ENCODE assay signal across 26 cellular contexts in the genomic region with DNA sequence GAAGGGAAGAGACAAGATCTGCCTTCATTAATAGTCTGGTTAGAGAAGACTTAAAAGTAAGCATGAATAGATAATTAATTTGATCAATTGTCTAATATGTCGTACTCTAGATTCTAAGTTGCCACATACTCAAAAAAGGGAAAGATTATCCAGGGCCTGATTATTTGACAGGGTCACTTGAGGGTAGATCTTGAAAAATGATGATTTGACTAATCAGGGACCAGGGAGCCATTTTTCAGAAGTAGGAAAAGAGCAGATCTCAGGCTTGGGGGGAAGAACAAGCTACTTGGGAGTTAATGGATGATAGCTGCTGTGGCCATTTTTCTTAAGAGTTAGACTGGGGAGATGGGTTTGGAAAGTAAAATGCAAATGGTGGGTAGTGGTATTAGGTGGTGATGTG. TPM values are rescaled to one million over a fixed set of nuclear protein-coding genes. Genes with fewer than 3 reads are reported as not detected.
DNase-seq lines count a peak whose midpoint lies in the region; ATAC-seq, FAIRE-seq and TF ChIP-seq lines count a peak whose summit lies in the region.
"Had no signal": no experiment of that assay in that cellular context is flagged by ENCODE, and none has a peak within 500 bp of the region (broad histone marks: within the 10 kb centered on the region; RNA-seq: fewer than 3 reads in every experiment).

No MANE protein-coding gene starts in this region.

- 96% methylated on average over 1 of the region's 1 CpG for WGBS in HepG2 (ENCODE audit: low lambda C conversion rate)
- 100% methylated on average over 1 of the region's 1 CpG for WGBS in right lobe of liver (ENCODE audit: insufficient coverage, low coverage, low lambda C conversion rate, missing lambda C conversion rate)

- TF ChIP-seq CTCF in HepG2 (CRISPR knock-in tag; IDR thresholded peaks at IDR 0.05) (no peak), right lobe of liver (IDR thresholded peaks at IDR 0.05) (no peak), astrocyte (IDR thresholded peaks at IDR 0.05; ENCODE audit: insufficient read depth, low read depth, low read length) (no peak), nephron (IDR thresholded peaks at IDR 0.05; ENCODE audit: unreplicated experiment in 3 of 3) (no peak), GM10248 (IDR thresholded peaks at IDR 0.05; ENCODE audit: control extremely low read depth, extremely low read depth, low read depth, missing control alignments) (no peak), vagina (IDR thresholded peaks at IDR 0.05) (no peak)

- H3K36me3 Mint-ChIP-seq in astrocyte (ENCODE audit: low read depth, unreplicated experiment), result peaks cover 25% of the 10 kb centered on the region
- peaks cover 54% of the 10 kb centered on the region for H3K36me3 Mint-ChIP-seq in nephron (ENCODE audit: low read depth)

- H3K4me2 ChIP-seq in HepG2 (ENCODE audit: low read depth, low read length) (no peak overlapping the region), astrocyte (ENCODE audit: low read length) (no peak overlapping the region)

- H3K27ac ChIP-seq in HepG2 (ENCODE audit: extremely low read length, insufficient read depth, low read length) (no peak overlapping the region), right lobe of liver (no peak overlapping the region), astrocyte (ENCODE audit: low read depth, low read length) (no peak overlapping the region), vagina (no peak overlapping the region)
- H3K27ac ChIP-seq: cardiac muscle cell, neutrophil, SK-N-MC had no signal

- H3K27me3 Mint-ChIP-seq in astrocyte (ENCODE audit: low read depth, unreplicated experiment) (no peaks in the 10 kb centered on the region), nephron (ENCODE audit: low read depth) (no peaks in the 10 kb centered on the region)
- H3K27me3 Mint-ChIP-seq: dendritic cell treated with granulocyte-macrophage colony-stimulating factor and Interleukin-4, amounts not matched to agents 40 ng/mL and 50 ng/mL, for 4 days had no signal

- POLR2A ChIA-PET in HepG2 (lab: Yijun Ruan, JAX) (interaction anchor here (1.0 to 1.3 kb wide), 4 partner anchors 9 to 22 kb away, joined by 3 to 5 read pairs (median 3); a partner anchor contains a TSS), GM10248 (lab: Yijun Ruan, JAX) (interaction anchor here (0.6 to 1.1 kb wide), 3 partner anchors 18 to 167 kb away, joined by 3 read pairs; no protein-coding TSS in a partner anchor)

- ATAC-seq in HepG2 (no peak), right lobe of liver (no peak)

- intact Hi-C loops in HepG2 (cut with micrococcal nuclease; ENCODE audit: unreplicated experiment) (no loop called here), right lobe of liver (cut with DNase I) (loop anchor here (5.0 to 10.0 kb wide), 2 partner anchors 45 to 47 kb away; no protein-coding TSS in a partner anchor), vagina (cut with DNase I) (no loop called here)

- H3K36me3 ChIP-seq in HepG2 (replicated peaks in 1 of 2; ENCODE audit: control insufficient read depth in 1 of 2, insufficient read depth in 2 of 2, low read length in 2 of 2) (peaks cover 19 to 58% of the 10 kb centered on the region in 2 experiments), right lobe of liver (peaks cover 0 to 40% (median 13%) of the 10 kb centered on the region in 4 donors), astrocyte (ENCODE audit: insufficient read depth, low read length) (peaks cover 49% of the 10 kb centered on the region), vagina (peaks cover 3 to 34% of the 10 kb centered on the region in 2 donors)

- H3K9me3 ChIP-seq in HepG2 (ENCODE audit: low read length) (no peaks in the 10 kb centered on the region), right lobe of liver (no peaks in the 10 kb centered on the region), astrocyte (ENCODE audit: insufficient read depth, low read depth, low read length) (no peaks in the 10 kb centered on the region), vagina (no peaks in the 10 kb centered on the region)
- H3K9me3 ChIP-seq: neutrophil had no signal

- H3K9ac ChIP-seq in HepG2 (ENCODE audit: insufficient read depth, low read depth, low read length) (no peak overlapping the region), astrocyte (ENCODE audit: low read length) (no peak overlapping the region)

- DNase-seq in HepG2 (ENCODE audit: low spot score) (no peak), right lobe of liver (no peak), astrocyte (ENCODE audit: low read depth) (no peak), NOMO-1 (lab: John Stamatoyannopoulos, UW; ENCODE audit: unreplicated experiment in 2 of 2) (no peak), GM10248 (ENCODE audit: extremely low spot score) (no peak), vagina (ENCODE audit: extremely low spot score in 2 of 2) (no peak)
- DNase-seq: activated CD4-positive, alpha-beta T cell treated with anti-CD3 and anti-CD28 coated beads, Interleukin-2, amount 50 U/mL, for 1 hour; activated gamma-delta T cell treated with Interleukin-2 at 50 U/mL for 16 hours; DMS 273 treated with DMSO at 0.1 percent for 48 hours; HCEC 1CT; NCI-H1105; NCI-H2081; NCI-H345; NCI-H748 treated with DMSO at 0.1 percent for 48 hours; RPMI8226; substantia nigra; T-helper 2 cell had no signal

- no peaks in the 10 kb centered on the region for H3K27me3 ChIP-seq in HepG2 (ENCODE audit: control insufficient read depth in 1 of 2, insufficient read depth in 2 of 2, low read length in 2 of 2)
- H3K27me3 ChIP-seq in right lobe of liver, result no peaks in the 10 kb centered on the region
- no peaks in the 10 kb centered on the region for H3K27me3 ChIP-seq in astrocyte (ENCODE audit: insufficient read depth, low read length)
- no peaks in the 10 kb centered on the region for H3K27me3 ChIP-seq in vagina
- H3K27me3 ChIP-seq: cardiac muscle cell, neutrophil had no signal

- FAIRE-seq in HepG2 (lab: Jason Lieb, UNC) (peak; percentile 28), astrocyte (lab: Jason Lieb, UNC) (no peak)
- FAIRE-seq: endometrium, GM19239, urothelium cell line had no signal

- TF ChIP-seq EP300 in HepG2 (IDR thresholded peaks at IDR 0.05; ENCODE audit: low read depth in 2 of 2, low read length in 2 of 2), result no peak
- TF ChIP-seq EP300 in HepG2 (CRISPR knock-in tag; IDR thresholded peaks at IDR 0.05; ENCODE audit: borderline replicate concordance), result no peak

- CTCF ChIA-PET in HepG2 (lab: Yijun Ruan, JAX; ENCODE audit: low intra/inter-chr PET ratio, low total read pairs) (no interaction called here), GM10248 (lab: Yijun Ruan, JAX) (interaction anchor here (0.7 to 1.6 kb wide), 6 partner anchors 9 to 229 kb away, joined by 3 to 7 read pairs (median 4); no protein-coding TSS in a partner anchor)

- no peak for TF ChIP-seq RAD21 in HepG2 (CRISPR knock-in tag; IDR thresholded peaks at IDR 0.05)

- BruUV-seq in HepG2 (replicated peaks; lab: Mats Ljungman, UMichigan), result TSS peak; percentile 12

- H3K79me2 ChIP-seq in HepG2 (ENCODE audit: insufficient read depth, low read length) (no peaks in the 10 kb centered on the region), astrocyte (ENCODE audit: insufficient read depth, low read length) (peaks cover 25% of the 10 kb centered on the region)

- H3K4me1 ChIP-seq in HepG2 (ENCODE audit: insufficient read depth, low read length) (no peaks in the 10 kb centered on the region), right lobe of liver (no peaks in the 10 kb centered on the region), astrocyte (ENCODE audit: insufficient read depth, low read length) (peaks cover 9% of the 10 kb centered on the region), vagina (peaks cover 22% of the 10 kb centered on the region)

- in situ Hi-C loops in HepG2 (cut with HindIII; ENCODE audit: extremely low pct_ligation_motif_present, low pct_unique_long_range_greater_than_20kb), result no loop called here

- H4K20me1 ChIP-seq in HepG2 (ENCODE audit: insufficient read depth, low read length) (no peaks in the 10 kb centered on the region), astrocyte (ENCODE audit: insufficient read depth, low read length) (peaks cover 32% of the 10 kb centered on the region)

- H3K4me3 ChIP-seq in HepG2 (replicated peaks in 1 of 3; ENCODE audit: insufficient read depth in 1 of 3, low read depth in 2 of 3, low read length in 3 of 3) (no peak overlapping the region), right lobe of liver (no peak overlapping the region), astrocyte (ENCODE audit: insufficient read depth, low read depth, low read length) (no peak overlapping the region), vagina (no peak overlapping the region)
- H3K4me3 ChIP-seq: cardiac muscle cell, SK-N-MC had no signal

- H3K9me3 Mint-ChIP-seq in astrocyte (ENCODE audit: unreplicated experiment) (peaks cover 2% of the 10 kb centered on the region), nephron (no peaks in the 10 kb centered on the region)
- H3K9me3 Mint-ChIP-seq: dendritic cell treated with granulocyte-macrophage colony-stimulating factor and Interleukin-4, amounts not matched to agents 40 ng/mL and 50 ng/mL, for 4 days had no signal

- peaks cover 22% of the 10 kb centered on the region for H3K4me1 Mint-ChIP-seq in astrocyte (ENCODE audit: low read depth, unreplicated experiment)
- peaks cover 9% of the 10 kb centered on the region for H3K4me1 Mint-ChIP-seq in nephron

- H3K27ac Mint-ChIP-seq in astrocyte (ENCODE audit: unreplicated experiment) (peak overlapping the region; percentile 19), nephron (peak overlapping the region; percentile 2 to 12 (median 3))
- H3K27ac Mint-ChIP-seq: dendritic cell treated with granulocyte-macrophage colony-stimulating factor and Interleukin-4, amounts not matched to agents 40 ng/mL and 50 ng/mL, for 4 days had no signal

- no peak overlapping the region for H2AFZ ChIP-seq in HepG2 (ENCODE audit: low read length)
- H2AFZ ChIP-seq in astrocyte (ENCODE audit: low read depth, low read length), result no peak overlapping the region

- H3K4me3 Mint-ChIP-seq in astrocyte (ENCODE audit: unreplicated experiment), result no peak overlapping the region
- H3K4me3 Mint-ChIP-seq in nephron, result no peak overlapping the region
- H3K4me3 Mint-ChIP-seq: CD14-positive monocyte; dendritic cell treated with granulocyte-macrophage colony-stimulating factor and Interleukin-4, amounts not matched to agents 40 ng/mL and 50 ng/mL, for 4 days had no signal

- TF ChIP-seq POLR2A in HepG2 (IDR thresholded peaks at IDR 0.05; ENCODE audit: insufficient read depth in 1 of 2, low read depth in 2 of 2, low read length in 2 of 2) (no peak), right lobe of liver (IDR thresholded peaks at IDR 0.05) (no peak), vagina (IDR thresholded peaks at IDR 0.05) (no peak)

RNA-seq across cellular contexts. Expression of a gene that starts 21.0 kb away (rescaled TPM):
- total RNA-seq in HepG2 (2016; rRNA removed; fragmentation: Illumina TruSeq; extraction: Trizol) (98.9 and 104 TPM in 2 replicates), right lobe of liver (10 to 100 TPM; 23.3 to 35.2 (median 26.8) TPM), astrocyte (58.1 and 60.3 TPM in 2 replicates), vagina (29.5 TPM)
- total RNA-seq in HepG2 (2016; cell fraction: cytosol; rRNA removed; fragmentation: Illumina TruSeq; extraction: Trizol; ENCODE audit: low read depth), result 8.1 and 8.9 TPM in 2 replicates
- total RNA-seq in HepG2 (2016; cell fraction: insoluble cytoplasmic fraction; rRNA removed; fragmentation: Illumina TruSeq; extraction: Trizol), result 89.2 and 106 TPM in 2 replicates
- total RNA-seq in HepG2 (2016; cell fraction: membrane; rRNA removed; fragmentation: Illumina TruSeq; extraction: Trizol), result 23.0 and 27.5 TPM in 2 replicates
- total RNA-seq in HepG2 (2016; cell fraction: nucleus; rRNA removed; fragmentation: Illumina TruSeq; extraction: Trizol), result 61.2 and 71.0 TPM in 2 replicates
- polyA plus RNA-seq in HepG2 (2011; rRNA removed), result 25.4 and 33.7 TPM in 2 replicates
- 35.0 and 35.5 TPM in 2 replicates for polyA plus RNA-seq in HepG2 (2011; cell fraction: cytosol; rRNA removed)
- 75.1 and 116 TPM in 2 replicates for polyA plus RNA-seq in HepG2 (2011; cell fraction: nucleus; rRNA removed)
- 50.5 and 61.2 TPM in 2 replicates for polyA plus RNA-seq in HepG2 (2012)
- 5.5 and 7.0 TPM in 2 replicates for polyA plus RNA-seq in HepG2 (2016; cell fraction: cytosol; fragmentation: Illumina TruSeq; extraction: Trizol; ENCODE audit: low read depth)
- polyA plus RNA-seq in HepG2 (2016; cell fraction: insoluble cytoplasmic fraction; fragmentation: Illumina TruSeq; extraction: Trizol; ENCODE audit: low read depth), result 87.5 and 108 TPM in 2 replicates
- polyA plus RNA-seq in HepG2 (2016; cell fraction: membrane; fragmentation: Illumina TruSeq; extraction: Trizol; ENCODE audit: low read depth), result 13.4 and 16.7 TPM in 2 replicates
- 107 and 118 TPM in 2 replicates for polyA plus RNA-seq in HepG2 (2016; cell fraction: nucleus; fragmentation: Illumina TruSeq; extraction: Trizol; ENCODE audit: insufficient read depth, low read depth)
- 69.0 and 79.0 TPM in 2 replicates for polyA minus RNA-seq in HepG2 (2011; rRNA and poly(A)+ RNA removed; ENCODE audit: low replicate concordance)
- polyA minus RNA-seq in HepG2 (2011; cell fraction: cytosol; rRNA and poly(A)+ RNA removed), result 37.8 and 41.4 TPM in 2 replicates
- polyA minus RNA-seq in HepG2 (2011; cell fraction: nucleus; rRNA and poly(A)+ RNA removed), result 51.5 and 64.8 TPM in 2 replicates

RNA-seq across cellular contexts. Expression of a gene that starts 24.8 kb away (rescaled TPM):
- 19.5 and 38.4 TPM in 2 replicates for total RNA-seq in HepG2 (2016; rRNA removed; fragmentation: Illumina TruSeq; extraction: Trizol)
- 5.1 and 5.4 TPM in 2 replicates for total RNA-seq in HepG2 (2016; cell fraction: cytosol; rRNA removed; fragmentation: Illumina TruSeq; extraction: Trizol; ENCODE audit: low read depth)
- 13.2 and 42.6 TPM in 2 replicates for total RNA-seq in HepG2 (2016; cell fraction: insoluble cytoplasmic fraction; rRNA removed; fragmentation: Illumina TruSeq; extraction: Trizol)
- total RNA-seq in HepG2 (2016; cell fraction: membrane; rRNA removed; fragmentation: Illumina TruSeq; extraction: Trizol), result 19.2 and 21.3 TPM in 2 replicates
- 91.7 and 92.9 TPM in 2 replicates for total RNA-seq in HepG2 (2016; cell fraction: nucleus; rRNA removed; fragmentation: Illumina TruSeq; extraction: Trizol)
- 24.2 and 26.3 TPM in 2 replicates for polyA plus RNA-seq in HepG2 (2011; rRNA removed)
- 7.9 and 8.8 TPM in 2 replicates for polyA plus RNA-seq in HepG2 (2011; cell fraction: cytosol; rRNA removed)
- polyA plus RNA-seq in HepG2 (2011; cell fraction: nucleus; rRNA removed), result 65.0 and 73.1 TPM in 2 replicates
- polyA plus RNA-seq in HepG2 (2012), result 21.8 and 27.4 TPM in 2 replicates
- polyA plus RNA-seq in HepG2 (2016; cell fraction: cytosol; fragmentation: Illumina TruSeq; extraction: Trizol; ENCODE audit: low read depth), result 1.3 and 1.7 TPM in 2 replicates
- polyA plus RNA-seq in HepG2 (2016; cell fraction: insoluble cytoplasmic fraction; fragmentation: Illumina TruSeq; extraction: Trizol; ENCODE audit: low read depth), result 13.5 and 21.2 TPM in 2 replicates
- 3.0 and 3.3 TPM in 2 replicates for polyA plus RNA-seq in HepG2 (2016; cell fraction: membrane; fragmentation: Illumina TruSeq; extraction: Trizol; ENCODE audit: low read depth)
- polyA plus RNA-seq in HepG2 (2016; cell fraction: nucleus; fragmentation: Illumina TruSeq; extraction: Trizol; ENCODE audit: insufficient read depth, low read depth), result 51.3 and 58.2 TPM in 2 replicates
- 75.0 and 146 TPM in 2 replicates for polyA minus RNA-seq in HepG2 (2011; rRNA and poly(A)+ RNA removed; ENCODE audit: low replicate concordance)
- polyA minus RNA-seq in HepG2 (2011; cell fraction: cytosol; rRNA and poly(A)+ RNA removed), result 20.5 and 21.2 TPM in 2 replicates
- polyA minus RNA-seq in HepG2 (2011; cell fraction: nucleus; rRNA and poly(A)+ RNA removed), result 501 and 572 TPM in 2 replicates
- total RNA-seq in right lobe of liver, result 10 to 100 TPM; 19.0 to 45.1 (median 32.4) TPM
- 64.6 and 69.1 TPM in 2 replicates for total RNA-seq in astrocyte
- 52.5 TPM for total RNA-seq in vagina

RNA-seq across cellular contexts. Expression of a gene that starts 25.4 kb away (rescaled TPM):
- total RNA-seq in HepG2 (2016; rRNA removed; fragmentation: Illumina TruSeq; extraction: Trizol), result 125 and 143 TPM in 2 replicates
- total RNA-seq in HepG2 (2016; cell fraction: cytosol; rRNA removed; fragmentation: Illumina TruSeq; extraction: Trizol; ENCODE audit: low read depth), result 32.6 TPM in 2 replicates
- 120 and 146 TPM in 2 replicates for total RNA-seq in HepG2 (2016; cell fraction: insoluble cytoplasmic fraction; rRNA removed; fragmentation: Illumina TruSeq; extraction: Trizol)
- 53.3 and 56.2 TPM in 2 replicates for total RNA-seq in HepG2 (2016; cell fraction: membrane; rRNA removed; fragmentation: Illumina TruSeq; extraction: Trizol)
- 38.3 and 39.9 TPM in 2 replicates for total RNA-seq in HepG2 (2016; cell fraction: nucleus; rRNA removed; fragmentation: Illumina TruSeq; extraction: Trizol)
- 120 and 131 TPM in 2 replicates for polyA plus RNA-seq in HepG2 (2011; rRNA removed)
- 137 and 149 TPM in 2 replicates for polyA plus RNA-seq in HepG2 (2011; cell fraction: cytosol; rRNA removed)
- polyA plus RNA-seq in HepG2 (2011; cell fraction: nucleus; rRNA removed), result 25.6 and 35.8 TPM in 2 replicates
- 83.8 and 84.0 TPM in 2 replicates for polyA plus RNA-seq in HepG2 (2012)
- polyA plus RNA-seq in HepG2 (2016; cell fraction: cytosol; fragmentation: Illumina TruSeq; extraction: Trizol; ENCODE audit: low read depth), result 28.1 and 28.2 TPM in 2 replicates
- 143 and 157 TPM in 2 replicates for polyA plus RNA-seq in HepG2 (2016; cell fraction: insoluble cytoplasmic fraction; fragmentation: Illumina TruSeq; extraction: Trizol; ENCODE audit: low read depth)
- 41.0 and 43.8 TPM in 2 replicates for polyA plus RNA-seq in HepG2 (2016; cell fraction: membrane; fragmentation: Illumina TruSeq; extraction: Trizol; ENCODE audit: low read depth)
- 60.4 and 64.4 TPM in 2 replicates for polyA plus RNA-seq in HepG2 (2016; cell fraction: nucleus; fragmentation: Illumina TruSeq; extraction: Trizol; ENCODE audit: insufficient read depth, low read depth)
- 114 and 157 TPM in 2 replicates for polyA minus RNA-seq in HepG2 (2011; rRNA and poly(A)+ RNA removed; ENCODE audit: low replicate concordance)
- polyA minus RNA-seq in HepG2 (2011; cell fraction: cytosol; rRNA and poly(A)+ RNA removed), result 64.3 and 74.7 TPM in 2 replicates
- 20.7 and 27.8 TPM in 2 replicates for polyA minus RNA-seq in HepG2 (2011; cell fraction: nucleus; rRNA and poly(A)+ RNA removed)
- total RNA-seq in right lobe of liver, result 10 to 100 TPM; 43.3 to 73.9 (median 56.2) TPM
- 28.0 and 29.3 TPM in 2 replicates for total RNA-seq in astrocyte
- total RNA-seq in vagina, result 21.6 TPM

RNA-seq across cellular contexts. Expression of a gene that starts 34.4 kb away (rescaled TPM):
- total RNA-seq in HepG2 (2016; rRNA removed; fragmentation: Illumina TruSeq; extraction: Trizol), result 5.4 and 9.2 TPM in 2 replicates
- total RNA-seq in HepG2 (2016; cell fraction: cytosol; rRNA removed; fragmentation: Illumina TruSeq; extraction: Trizol; ENCODE audit: low read depth), result 3.2 and 3.8 TPM in 2 replicates
- 4.1 and 8.8 TPM in 2 replicates for total RNA-seq in HepG2 (2016; cell fraction: insoluble cytoplasmic fraction; rRNA removed; fragmentation: Illumina TruSeq; extraction: Trizol)
- total RNA-seq in HepG2 (2016; cell fraction: membrane; rRNA removed; fragmentation: Illumina TruSeq; extraction: Trizol), result 4.9 and 5.1 TPM in 2 replicates
- total RNA-seq in HepG2 (2016; cell fraction: nucleus; rRNA removed; fragmentation: Illumina TruSeq; extraction: Trizol), result 15.0 and 18.1 TPM in 2 replicates
- 23.4 and 23.6 TPM in 2 replicates for polyA plus RNA-seq in HepG2 (2011; rRNA removed)
- 10.8 and 11.0 TPM in 2 replicates for polyA plus RNA-seq in HepG2 (2011; cell fraction: cytosol; rRNA removed)
- polyA plus RNA-seq in HepG2 (2011; cell fraction: nucleus; rRNA removed), result 109 and 119 TPM in 2 replicates
- 20.0 and 22.9 TPM in 2 replicates for polyA plus RNA-seq in HepG2 (2012)
- 5.4 and 5.6 TPM in 2 replicates for polyA plus RNA-seq in HepG2 (2016; cell fraction: cytosol; fragmentation: Illumina TruSeq; extraction: Trizol; ENCODE audit: low read depth)
- 9.1 and 11.5 TPM in 2 replicates for polyA plus RNA-seq in HepG2 (2016; cell fraction: insoluble cytoplasmic fraction; fragmentation: Illumina TruSeq; extraction: Trizol; ENCODE audit: low read depth)
- 6.3 and 6.4 TPM in 2 replicates for polyA plus RNA-seq in HepG2 (2016; cell fraction: membrane; fragmentation: Illumina TruSeq; extraction: Trizol; ENCODE audit: low read depth)
- 79.3 and 83.9 TPM in 2 replicates for polyA plus RNA-seq in HepG2 (2016; cell fraction: nucleus; fragmentation: Illumina TruSeq; extraction: Trizol; ENCODE audit: insufficient read depth, low read depth)
- 1.2 and 8.8 TPM in 2 replicates for polyA minus RNA-seq in HepG2 (2011; rRNA and poly(A)+ RNA removed; ENCODE audit: low replicate concordance)
- 5.5 and 8.2 TPM in 2 replicates for polyA minus RNA-seq in HepG2 (2011; cell fraction: cytosol; rRNA and poly(A)+ RNA removed)
- polyA minus RNA-seq in HepG2 (2011; cell fraction: nucleus; rRNA and poly(A)+ RNA removed), result 26.5 and 34.9 TPM in 2 replicates
- 1 to 10 TPM; 2.4 to 6.6 (median 4.4) TPM for total RNA-seq in right lobe of liver
- 15.7 and 16.6 TPM in 2 replicates for total RNA-seq in astrocyte
- 13.3 TPM for total RNA-seq in vagina

RNA-seq across cellular contexts. Expression of a gene that starts 35.2 kb away (rescaled TPM):
- total RNA-seq in HepG2 (2016; rRNA removed; fragmentation: Illumina TruSeq; extraction: Trizol), result 13.9 and 14.6 TPM in 2 replicates
- 6.5 and 6.6 TPM in 2 replicates for total RNA-seq in HepG2 (2016; cell fraction: cytosol; rRNA removed; fragmentation: Illumina TruSeq; extraction: Trizol; ENCODE audit: low read depth)
- 13.8 and 15.5 TPM in 2 replicates for total RNA-seq in HepG2 (2016; cell fraction: insoluble cytoplasmic fraction; rRNA removed; fragmentation: Illumina TruSeq; extraction: Trizol)
- 12.6 and 13.1 TPM in 2 replicates for total RNA-seq in HepG2 (2016; cell fraction: membrane; rRNA removed; fragmentation: Illumina TruSeq; extraction: Trizol)
- 11.4 and 14.4 TPM in 2 replicates for total RNA-seq in HepG2 (2016; cell fraction: nucleus; rRNA removed; fragmentation: Illumina TruSeq; extraction: Trizol)
- polyA plus RNA-seq in HepG2 (2011; rRNA removed), result 20.6 and 21.2 TPM in 2 replicates
- polyA plus RNA-seq in HepG2 (2011; cell fraction: cytosol; rRNA removed), result 14.8 and 17.1 TPM in 2 replicates
- polyA plus RNA-seq in HepG2 (2011; cell fraction: nucleus; rRNA removed), result 16.1 and 23.0 TPM in 2 replicates
- 12.5 and 15.6 TPM in 2 replicates for polyA plus RNA-seq in HepG2 (2012)
- polyA plus RNA-seq in HepG2 (2016; cell fraction: cytosol; fragmentation: Illumina TruSeq; extraction: Trizol; ENCODE audit: low read depth), result 5.9 and 6.1 TPM in 2 replicates
- polyA plus RNA-seq in HepG2 (2016; cell fraction: insoluble cytoplasmic fraction; fragmentation: Illumina TruSeq; extraction: Trizol; ENCODE audit: low read depth), result 27.5 and 29.3 TPM in 2 replicates
- polyA plus RNA-seq in HepG2 (2016; cell fraction: membrane; fragmentation: Illumina TruSeq; extraction: Trizol; ENCODE audit: low read depth), result 13.6 and 13.9 TPM in 2 replicates
- polyA plus RNA-seq in HepG2 (2016; cell fraction: nucleus; fragmentation: Illumina TruSeq; extraction: Trizol; ENCODE audit: insufficient read depth, low read depth), result 25.4 and 26.7 TPM in 2 replicates
- polyA minus RNA-seq in HepG2 (2011; rRNA and poly(A)+ RNA removed; ENCODE audit: low replicate concordance), result 34.9 and 73.8 TPM in 2 replicates
- polyA minus RNA-seq in HepG2 (2011; cell fraction: cytosol; rRNA and poly(A)+ RNA removed), result 4.9 and 5.8 TPM in 2 replicates
- polyA minus RNA-seq in HepG2 (2011; cell fraction: nucleus; rRNA and poly(A)+ RNA removed), result 20.6 and 27.1 TPM in 2 replicates
- 1 to 10 TPM; 2.3 to 3.8 (median 2.6) TPM for total RNA-seq in right lobe of liver
- 11.0 and 13.0 TPM in 2 replicates for total RNA-seq in astrocyte
- 5.9 TPM for total RNA-seq in vagina

Comparison
In these comparisons a context has a peak if more than half of its experiments do, and no peak if none do; other contexts are left out.
1. intact Hi-C loops: an anchor here in right lobe of liver (5.0 to 10.0 kb wide); none called in HepG2 and vagina.